In the genomic region with DNA sequence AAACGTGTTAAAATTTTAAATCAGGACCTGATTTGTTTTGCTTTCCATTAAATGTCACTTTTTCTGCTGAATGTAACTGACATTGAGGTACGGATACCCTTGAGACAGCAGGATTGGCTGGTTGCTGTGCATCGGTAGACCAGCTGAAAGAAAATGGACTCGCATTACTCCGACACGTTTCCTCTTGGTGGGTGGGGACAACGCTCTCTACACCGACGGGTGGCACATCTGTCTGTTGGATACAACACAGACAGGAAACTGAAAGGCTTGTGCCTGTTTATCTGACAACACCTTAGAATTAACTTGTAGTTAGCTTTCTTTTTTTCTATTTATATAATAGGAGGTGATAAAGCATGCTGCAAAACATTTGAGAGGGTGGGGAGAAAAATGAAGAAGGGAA, we compare ENCODE assay signal across 9 cellular contexts. TPM values are rescaled to one million over a fixed set of nuclear protein-coding genes. Genes with fewer than 3 reads are reported as not detected.
A peak's percentile ranks its signal among the peaks of the same experiment; 100 is the strongest.
DNase-seq lines count a peak whose midpoint lies in the region; ATAC-seq and TF ChIP-seq lines count a peak whose summit lies in the region.
"Had no signal": no experiment of that assay in that cellular context is flagged by ENCODE, and none has a peak within 500 bp of the region (broad histone marks: within the 10 kb centered on the region; RNA-seq: fewer than 3 reads in every experiment).

No MANE protein-coding gene starts in this region.

- peak overlapping the region; percentile 56 for H3K27ac Mint-ChIP-seq in activated B cell treated with CpG ODN at 0.5 μM for 24 hours
- H3K27ac Mint-ChIP-seq in activated T-helper 2 cell treated with anti-CD3 and anti-CD28 coated beads, Interferon-gamma antibody, Interleukin-2, Interleukin-4, amounts not matched to agents 10 μg/mL and 5 μg/mL and 100 μg/mL, durations not matched to agents 14 hours and 24 hours and 36 hours = peak overlapping the region; percentile 91
- H3K27ac Mint-ChIP-seq in natural killer cell treated with Interleukin-12 subunit alpha and Interleukin-12 subunit beta and Interleukin-15 and Interleukin-18, amount 100 ng/mL, for 72 hours = peak overlapping the region; percentile 79 to 93

- ATAC-seq in activated B cell treated with CpG ODN at 0.5 μM for 24 hours (ENCODE audit: low read depth) (peak; percentile 62), HG02981 (IDR thresholded peaks at IDR 0.05; ENCODE audit: unreplicated experiment) (no peak), left lung (no peak)
- peak; percentile 90 to 94 for ATAC-seq in natural killer cell treated with Interleukin-12 subunit alpha and Interleukin-12 subunit beta and Interleukin-15 and Interleukin-18, amount 100 ng/mL, for 72 hours

- no peak for TF ChIP-seq POLR2A in sigmoid colon (IDR thresholded peaks at IDR 0.05)

- H3K4me1 ChIP-seq in sigmoid colon (no peaks in the 10 kb centered on the region), left lung (peaks cover 0 to 9% of the 10 kb centered on the region in 2 donors)

- H3K27ac ChIP-seq in sigmoid colon (no peak overlapping the region), left lung (peak overlapping the region in 1 of 2 donors; percentile 34)

- intact Hi-C loops in activated B cell treated with CpG ODN at 0.5 μM for 24 hours (cut with micrococcal nuclease) = loop anchor here (5.0 kb wide), 2 partner anchors 244 to 264 kb away; no protein-coding TSS in a partner anchor
- intact Hi-C loops in activated T-helper 2 cell treated with anti-CD3 and anti-CD28 coated beads, Interferon-gamma antibody, Interleukin-2, Interleukin-4, amounts not matched to agents 10 μg/mL and 5 μg/mL and 100 μg/mL, durations not matched to agents 14 hours and 24 hours and 36 hours (cut with micrococcal nuclease) = loop anchor here (1.0 to 10.0 kb wide), 4 partner anchors 19 to 263 kb away; partner anchors contain the start of genes ORC1, PRPF38A and TUT4
- intact Hi-C loops in sigmoid colon (cut with DNase I) = no loop called here
- intact Hi-C loops in left lung (cut with DNase I) = no loop called here

- no peak overlapping the region for H3K4me3 ChIP-seq in sigmoid colon
- H3K4me3 ChIP-seq in left lung = no peak overlapping the region

- H3K36me3 ChIP-seq in sigmoid colon = peaks cover 6 to 72% (median 8%) of the 10 kb centered on the region in 4 donors
- peaks cover 0 to 45% of the 10 kb centered on the region in 2 donors for H3K36me3 ChIP-seq in left lung

- H3K9me3 Mint-ChIP-seq in activated B cell treated with CpG ODN at 0.5 μM for 24 hours = no peaks in the 10 kb centered on the region
- no peaks in the 10 kb centered on the region for H3K9me3 Mint-ChIP-seq in activated T-helper 2 cell treated with anti-CD3 and anti-CD28 coated beads, Interferon-gamma antibody, Interleukin-2, Interleukin-4, amounts not matched to agents 10 μg/mL and 5 μg/mL and 100 μg/mL, durations not matched to agents 14 hours and 24 hours and 36 hours
- no peaks in the 10 kb centered on the region for H3K9me3 Mint-ChIP-seq in natural killer cell treated with Interleukin-12 subunit alpha and Interleukin-12 subunit beta and Interleukin-15 and Interleukin-18, amount 100 ng/mL, for 72 hours

- no peaks in the 10 kb centered on the region for H3K27me3 Mint-ChIP-seq in activated B cell treated with CpG ODN at 0.5 μM for 24 hours
- H3K27me3 Mint-ChIP-seq in activated T-helper 2 cell treated with anti-CD3 and anti-CD28 coated beads, Interferon-gamma antibody, Interleukin-2, Interleukin-4, amounts not matched to agents 10 μg/mL and 5 μg/mL and 100 μg/mL, durations not matched to agents 14 hours and 24 hours and 36 hours (ENCODE audit: low read depth) = no peaks in the 10 kb centered on the region
- H3K27me3 Mint-ChIP-seq in natural killer cell treated with Interleukin-12 subunit alpha and Interleukin-12 subunit beta and Interleukin-15 and Interleukin-18, amount 100 ng/mL, for 72 hours = no peaks in the 10 kb centered on the region

- WGBS in sigmoid colon, 2 donors = 54 to 84% methylated on average over 9 of the region's 9 CpGs

- TF ChIP-seq EP300 in sigmoid colon (IDR thresholded peaks at IDR 0.05) = no peak

- DNase-seq in activated B cell treated with CpG ODN at 0.5 μM for 24 hours = no peak
- peak; percentile 73 for DNase-seq in activated T-helper 2 cell treated with anti-CD3 and anti-CD28 coated beads, Interferon-gamma antibody, Interleukin-2, Interleukin-4, amounts not matched to agents 10 μg/mL and 5 μg/mL and 100 μg/mL, durations not matched to agents 14 hours and 24 hours and 36 hours (ENCODE audit: low spot score)
- DNase-seq in natural killer cell treated with Interleukin-12 subunit alpha and Interleukin-12 subunit beta and Interleukin-15 and Interleukin-18, amount 100 ng/mL, for 72 hours (ENCODE audit: low spot score) = peak; percentile 67
- peak; percentile 38 to 82 (median 68) for DNase-seq in stimulated activated naive CD4-positive, alpha-beta T cell (lab: John Stamatoyannopoulos, UW)
- no peak for DNase-seq in sigmoid colon
- no peak for DNase-seq in left lung
- DNase-seq in DMS153 (lab: John Stamatoyannopoulos, UW) = no peak
- DNase-seq: NCI-H2171 treated with DMSO at 0.1 percent for 48 hours had no signal

- no peak overlapping the region for H3K4me3 Mint-ChIP-seq in activated B cell treated with CpG ODN at 0.5 μM for 24 hours
- peak overlapping the region; percentile 54 for H3K4me3 Mint-ChIP-seq in activated T-helper 2 cell treated with anti-CD3 and anti-CD28 coated beads, Interferon-gamma antibody, Interleukin-2, Interleukin-4, amounts not matched to agents 10 μg/mL and 5 μg/mL and 100 μg/mL, durations not matched to agents 14 hours and 24 hours and 36 hours (ENCODE audit: low read depth)
- peak overlapping the region; percentile 53 for H3K4me3 Mint-ChIP-seq in natural killer cell treated with Interleukin-12 subunit alpha and Interleukin-12 subunit beta and Interleukin-15 and Interleukin-18, amount 100 ng/mL, for 72 hours

- H3K4me1 Mint-ChIP-seq in activated B cell treated with CpG ODN at 0.5 μM for 24 hours = peaks cover 14% of the 10 kb centered on the region
- H3K4me1 Mint-ChIP-seq in activated T-helper 2 cell treated with anti-CD3 and anti-CD28 coated beads, Interferon-gamma antibody, Interleukin-2, Interleukin-4, amounts not matched to agents 10 μg/mL and 5 μg/mL and 100 μg/mL, durations not matched to agents 14 hours and 24 hours and 36 hours (ENCODE audit: low read depth) = peaks cover 37% of the 10 kb centered on the region
- peaks cover 21 to 26% of the 10 kb centered on the region in 2 donors for H3K4me1 Mint-ChIP-seq in natural killer cell treated with Interleukin-12 subunit alpha and Interleukin-12 subunit beta and Interleukin-15 and Interleukin-18, amount 100 ng/mL, for 72 hours (ENCODE audit: low read depth in 2 of 2)

- POLR2A ChIA-PET in activated B cell treated with CpG ODN at 0.5 μM for 24 hours (lab: Charles Lee) = interaction anchor here (1.0 to 2.1 kb wide), 2 partner anchors 19 to 262 kb away, joined by 3 to 10 read pairs; partner anchors contain the start of genes ORC1 and PRPF38A

- CTCF ChIA-PET in activated B cell treated with CpG ODN at 0.5 μM for 24 hours (lab: Charles Lee) = no interaction called here

- H3K27me3 ChIP-seq in sigmoid colon = no peaks in the 10 kb centered on the region
- H3K27me3 ChIP-seq in left lung = no peaks in the 10 kb centered on the region

- H3K9me3 ChIP-seq in sigmoid colon (no peaks in the 10 kb centered on the region), left lung (no peaks in the 10 kb centered on the region)

- no peak for TF ChIP-seq CTCF in activated B cell treated with CpG ODN at 0.5 μM for 24 hours (IDR thresholded peaks at IDR 0.05)
- TF ChIP-seq CTCF in sigmoid colon (IDR thresholded peaks at IDR 0.05) = no peak
- no peak for TF ChIP-seq CTCF in left lung (IDR thresholded peaks at IDR 0.05)

- H3K36me3 Mint-ChIP-seq in activated B cell treated with CpG ODN at 0.5 μM for 24 hours (ENCODE audit: low read depth) = peaks cover 68% of the 10 kb centered on the region
- H3K36me3 Mint-ChIP-seq in activated T-helper 2 cell treated with anti-CD3 and anti-CD28 coated beads, Interferon-gamma antibody, Interleukin-2, Interleukin-4, amounts not matched to agents 10 μg/mL and 5 μg/mL and 100 μg/mL, durations not matched to agents 14 hours and 24 hours and 36 hours (ENCODE audit: low read depth) = peaks cover 62% of the 10 kb centered on the region
- peaks cover 8% of the 10 kb centered on the region for H3K36me3 Mint-ChIP-seq in natural killer cell treated with Interleukin-12 subunit alpha and Interleukin-12 subunit beta and Interleukin-15 and Interleukin-18, amount 100 ng/mL, for 72 hours

RNA-seq across cellular contexts. Expression of gene PRPF38A, which starts 19.4 kb away (rescaled TPM):
- total RNA-seq in activated B cell treated with CpG ODN at 0.5 μM for 24 hours = 75.6 and 78.4 TPM in 2 replicates
- total RNA-seq in activated T-helper 2 cell treated with anti-CD3 and anti-CD28 coated beads, Interferon-gamma antibody, Interleukin-2, Interleukin-4, amounts not matched to agents 10 μg/mL and 5 μg/mL and 100 μg/mL, durations not matched to agents 14 hours and 24 hours and 36 hours = 96.6 and 98.1 TPM in 2 replicates
- total RNA-seq in natural killer cell treated with Interleukin-12 subunit alpha and Interleukin-12 subunit beta and Interleukin-15 and Interleukin-18, amount 100 ng/mL, for 72 hours = 100 to 1,000 TPM in 1 of 2 donors, 10 to 100 TPM in 1; 94.7 to 105 TPM
- total RNA-seq in sigmoid colon = 10 to 100 TPM; 12.4 to 20.0 (median 17.5) TPM
- polyA plus RNA-seq in sigmoid colon = 10 to 100 TPM; 17.8 to 29.8 (median 22.2) TPM
- 10 to 100 TPM; 31.3 to 36.6 TPM for total RNA-seq in left lung

RNA-seq across cellular contexts. Expression of gene ORC1, which starts 19.5 kb away (rescaled TPM):
- total RNA-seq in activated B cell treated with CpG ODN at 0.5 μM for 24 hours (3.2 TPM in 2 replicates), sigmoid colon (under 1 TPM in 2 of 4 donors, not detected in 2; 0.36 to 0.95 TPM), left lung (1 to 10 TPM; 2.3 to 4.7 TPM)
- 36.2 and 38.9 TPM in 2 replicates for total RNA-seq in activated T-helper 2 cell treated with anti-CD3 and anti-CD28 coated beads, Interferon-gamma antibody, Interleukin-2, Interleukin-4, amounts not matched to agents 10 μg/mL and 5 μg/mL and 100 μg/mL, durations not matched to agents 14 hours and 24 hours and 36 hours
- total RNA-seq in natural killer cell treated with Interleukin-12 subunit alpha and Interleukin-12 subunit beta and Interleukin-15 and Interleukin-18, amount 100 ng/mL, for 72 hours = 10 to 100 TPM; 20.7 to 56.4 TPM
- 1 to 10 TPM; 1.2 to 6.1 (median 1.8) TPM for polyA plus RNA-seq in sigmoid colon

RNA-seq across cellular contexts. Expression of gene CC2D1B, which starts 57.8 kb away (rescaled TPM):
- total RNA-seq in activated B cell treated with CpG ODN at 0.5 μM for 24 hours = 51.3 and 66.4 TPM in 2 replicates
- total RNA-seq in activated T-helper 2 cell treated with anti-CD3 and anti-CD28 coated beads, Interferon-gamma antibody, Interleukin-2, Interleukin-4, amounts not matched to agents 10 μg/mL and 5 μg/mL and 100 μg/mL, durations not matched to agents 14 hours and 24 hours and 36 hours = 36.0 and 38.1 TPM in 2 replicates
- 10 to 100 TPM; 53.9 to 59.3 TPM for total RNA-seq in natural killer cell treated with Interleukin-12 subunit alpha and Interleukin-12 subunit beta and Interleukin-15 and Interleukin-18, amount 100 ng/mL, for 72 hours
- total RNA-seq in sigmoid colon = 10 to 100 TPM; 15.6 to 20.8 (median 18.2) TPM
- 10 to 100 TPM; 14.4 to 26.2 (median 19.2) TPM for polyA plus RNA-seq in sigmoid colon
- total RNA-seq in left lung = 10 to 100 TPM; 45.1 to 49.1 TPM

Comparison
In these comparisons a context has a peak if more than half of its experiments do, and no peak if none do; other contexts are left out.
1. ATAC-seq: peak in activated B cell treated with CpG ODN at 0.5 μM for 24 hours (single experiment) and natural killer cell treated with Interleukin-12 subunit alpha and Interleukin-12 subunit beta and Interleukin-15 and Interleukin-18, amount 100 ng/mL, for 72 hours (2 of 2); none in HG02981 (single experiment) and left lung (single experiment).
2. DNase-seq: peak in activated T-helper 2 cell treated with anti-CD3 and anti-CD28 coated beads, Interferon-gamma antibody, Interleukin-2, Interleukin-4, amounts not matched to agents 10 μg/mL and 5 μg/mL and 100 μg/mL, durations not matched to agents 14 hours and 24 hours and 36 hours (single experiment), natural killer cell treated with Interleukin-12 subunit alpha and Interleukin-12 subunit beta and Interleukin-15 and Interleukin-18, amount 100 ng/mL, for 72 hours (single experiment) and stimulated activated naive CD4-positive, alpha-beta T cell (6 of 6); none in activated B cell treated with CpG ODN at 0.5 μM for 24 hours (single experiment), sigmoid colon (single experiment), left lung (0 of 2) and DMS153 (single experiment).
3. intact Hi-C loops: an anchor here in activated B cell treated with CpG ODN at 0.5 μM for 24 hours (5.0 kb wide) and activated T-helper 2 cell treated with anti-CD3 and anti-CD28 coated beads, Interferon-gamma antibody, Interleukin-2, Interleukin-4, amounts not matched to agents 10 μg/mL and 5 μg/mL and 100 μg/mL, durations not matched to agents 14 hours and 24 hours and 36 hours (1.0 to 10.0 kb wide); none called in sigmoid colon and left lung.
4. Peak in every context shown above with its lines, with median percentiles within 50 percentile points of each other: H3K27ac Mint-ChIP-seq.